10 cellular contexts compared by ENCODE assay signal in the genomic region with DNA sequence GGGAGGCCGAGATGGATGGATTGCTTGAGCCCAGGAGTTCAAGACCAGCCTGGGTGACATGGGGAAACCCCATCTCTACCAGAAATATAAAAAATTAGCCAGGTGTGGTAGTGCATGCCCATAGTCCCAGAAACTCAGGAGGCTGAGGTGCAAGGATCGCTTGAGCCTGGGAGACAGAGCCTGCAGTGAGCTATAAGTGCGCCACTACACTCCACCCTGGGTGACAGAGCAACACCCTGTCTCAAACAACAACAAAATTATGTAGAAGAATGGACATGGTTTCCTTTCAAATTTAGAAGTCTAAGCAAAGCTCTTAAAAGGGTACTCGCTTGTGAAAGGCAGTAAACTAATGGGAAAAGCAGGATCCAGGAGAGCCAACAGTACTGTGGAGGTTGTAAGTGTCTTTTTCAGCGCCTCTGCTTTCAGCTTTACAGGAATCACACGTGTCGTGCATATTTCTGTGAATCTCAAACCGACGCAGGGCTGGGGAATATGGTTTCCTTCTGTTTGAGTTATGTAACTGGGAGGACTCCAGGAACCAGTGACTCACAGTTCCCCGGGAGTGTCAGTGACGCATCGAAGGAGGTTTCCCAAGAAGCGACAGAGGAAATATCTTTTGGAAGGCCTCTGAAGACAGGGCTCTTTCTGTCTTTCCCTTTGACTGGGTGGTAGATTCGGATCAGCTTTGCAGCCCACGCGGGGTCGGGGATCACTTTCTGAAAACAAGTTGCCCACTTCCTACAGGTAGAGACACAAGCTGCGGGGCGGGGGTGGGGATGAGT. TPM values are rescaled to one million over a fixed set of nuclear protein-coding genes. Genes with fewer than 3 reads are reported as not detected.
A peak's percentile ranks its signal among the peaks of the same experiment; 100 is the strongest.
DNase-seq lines count a peak whose midpoint lies in the region; ATAC-seq and TF ChIP-seq lines count a peak whose summit lies in the region.
"Not testable (repeated sequence)": the region's sequence is repeated elsewhere in the genome, so short reads cannot be mapped to it uniquely, and the experiment has no call there.
"Had no signal": no experiment of that assay in that cellular context is flagged by ENCODE, and none has a peak within 500 bp of the region (broad histone marks: within the 10 kb centered on the region; RNA-seq: fewer than 3 reads in every experiment).

No MANE protein-coding gene starts in this region.

- not testable (repeated sequence) for H3K36me3 Mint-ChIP-seq in Caco-2 (ENCODE audit: insufficient read depth, unreplicated experiment); activated naive CD8-positive, alpha-beta T cell treated with anti-CD3 and anti-CD28 coated beads, Interleukin-2, amount 10 ng/mL, durations not matched to agents 7 days and 5 days

- H3K4me3 Mint-ChIP-seq in Caco-2 (ENCODE audit: unreplicated experiment): peak overlapping the region; percentile 61
- H3K4me3 Mint-ChIP-seq in activated naive CD8-positive, alpha-beta T cell treated with anti-CD3 and anti-CD28 coated beads, Interleukin-2, amount 10 ng/mL, durations not matched to agents 7 days and 5 days: peak overlapping the region; percentile 63

- H3K9me3 ChIP-seq in Caco-2; esophagus (ENCODE audit: control insufficient read depth in 2 of 2, insufficient read depth in 1 of 2, low read depth in 1 of 2, low read length in 1 of 2): not testable (repeated sequence)

- not testable (repeated sequence) for H3K36me3 ChIP-seq in Caco-2 (ENCODE audit: control insufficient read depth, insufficient read depth, low read length); esophagus (ENCODE audit: control insufficient read depth in 2 of 2, insufficient read depth in 2 of 2, low read length in 1 of 2)

- BruUV-seq in Caco-2 (replicated peaks; lab: Mats Ljungman, UMichigan): TSS peak; percentile 98

- CTCF ChIA-PET in Caco-2 (lab: Charles Lee): not testable (repeated sequence)

- H3K4me3 ChIP-seq in Caco-2 (ENCODE audit: low read depth, low read length); NB4 (ENCODE audit: low read depth, low read length); esophagus (ENCODE audit: low read depth in 1 of 2, low read length in 2 of 2); skeletal muscle cell (ENCODE audit: low read depth, low read length): not testable (repeated sequence)

- peak; percentile 63 to 77 for DNase-seq in Caco-2
- peak; percentile 91 for DNase-seq in NB4 (ENCODE audit: low read depth)
- DNase-seq in activated CD4-positive, alpha-beta T cell treated with anti-CD3 and anti-CD28 coated beads for 24 hours (ENCODE audit: low read depth in 2 of 2): peak; percentile 14 to 44
- DNase-seq in activated naive CD8-positive, alpha-beta T cell treated with anti-CD3 and anti-CD28 coated beads, Interleukin-2, amount 10 ng/mL, durations not matched to agents 7 days and 5 days; left lobe of liver (ENCODE audit: low spot score): not testable (repeated sequence)
- peak; percentile 57 for DNase-seq in skeletal muscle cell (ENCODE audit: low read depth)
- peak; percentile 53 for DNase-seq in superior temporal gyrus (ENCODE audit: extremely low spot score)

- H3K27ac Mint-ChIP-seq in Caco-2 (ENCODE audit: unreplicated experiment): peak overlapping the region; percentile 67
- H3K27ac Mint-ChIP-seq in activated naive CD8-positive, alpha-beta T cell treated with anti-CD3 and anti-CD28 coated beads, Interleukin-2, amount 10 ng/mL, durations not matched to agents 7 days and 5 days: peak overlapping the region; percentile 94

- peak overlapping the region; percentile 47 to 76 for H3K27ac ChIP-seq in esophagus (ENCODE audit: low read depth in 2 of 2, low read length in 1 of 2)

- peak; percentile 5 for ATAC-seq in activated naive CD8-positive, alpha-beta T cell treated with anti-CD3 and anti-CD28 coated beads, Interleukin-2, amount 10 ng/mL, durations not matched to agents 7 days and 5 days (ENCODE audit: low read depth)
- peak; percentile 41 for ATAC-seq in left lobe of liver

- TF ChIP-seq CTCF in Caco-2 (IDR thresholded peaks at IDR 0.05; ENCODE audit: insufficient read depth in 1 of 2, low read depth in 1 of 2, low read length in 1 of 2, severe bottlenecking in 1 of 2, unreplicated experiment in 1 of 2); NB4 (IDR thresholded peaks at IDR 0.05; ENCODE audit: low read depth, low read length): not testable (repeated sequence)

- 29 to 39% methylated on average over 13 to 15 of the region's 19 CpGs for WGBS in esophagus, 2 donors

- H3K27me3 Mint-ChIP-seq in Caco-2 (ENCODE audit: insufficient read depth, unreplicated experiment); activated naive CD8-positive, alpha-beta T cell treated with anti-CD3 and anti-CD28 coated beads, Interleukin-2, amount 10 ng/mL, durations not matched to agents 7 days and 5 days: not testable (repeated sequence)

- not testable (repeated sequence) for H3K27me3 ChIP-seq in Caco-2 (replicated peaks; ENCODE audit: control insufficient read depth, insufficient read depth, low read length); esophagus (ENCODE audit: control insufficient read depth in 1 of 2, insufficient read depth in 2 of 2, low read length in 2 of 2)

- intact Hi-C loops in Caco-2 (cut with micrococcal nuclease; ENCODE audit: unreplicated experiment): not testable (repeated sequence)

- H3K4me1 ChIP-seq in Caco-2; esophagus (ENCODE audit: control insufficient read depth in 2 of 2, insufficient read depth in 2 of 2, low read length in 1 of 2): not testable (repeated sequence)

- not testable (repeated sequence) for TF ChIP-seq POLR2A in NB4 (IDR thresholded peaks at IDR 0.05; ENCODE audit: extremely low read depth, insufficient read length)

- POLR2A ChIA-PET in Caco-2 (lab: Charles Lee): not testable (repeated sequence)
- POLR2A ChIA-PET in activated naive CD8-positive, alpha-beta T cell treated with anti-CD3 and anti-CD28 coated beads, Interleukin-2, amount 10 ng/mL, durations not matched to agents 7 days and 5 days (lab: Charles Lee): interaction anchor here (1.1 to 1.6 kb wide), 2 partner anchors 11 to 13 kb away, joined by 3 to 9 read pairs; no protein-coding TSS in a partner anchor

- H3K4me1 Mint-ChIP-seq in Caco-2 (ENCODE audit: low read depth, unreplicated experiment): peaks cover 13% of the 10 kb centered on the region
- peaks cover 62% of the 10 kb centered on the region for H3K4me1 Mint-ChIP-seq in activated naive CD8-positive, alpha-beta T cell treated with anti-CD3 and anti-CD28 coated beads, Interleukin-2, amount 10 ng/mL, durations not matched to agents 7 days and 5 days

- H3K9me3 Mint-ChIP-seq in Caco-2 (ENCODE audit: unreplicated experiment); activated naive CD8-positive, alpha-beta T cell treated with anti-CD3 and anti-CD28 coated beads, Interleukin-2, amount 10 ng/mL, durations not matched to agents 7 days and 5 days: not testable (repeated sequence)

RNA-seq across cellular contexts. Expression of a gene that starts 24.6 kb away (rescaled TPM):
- 9.1 and 10.0 TPM in 2 replicates for total RNA-seq in Caco-2 (2022)
- total RNA-seq in activated naive CD8-positive, alpha-beta T cell treated with anti-CD3 and anti-CD28 coated beads, Interleukin-2, amount 10 ng/mL, durations not matched to agents 7 days and 5 days: 100 to 1,000 TPM; 475 to 483 TPM
- 1 to 10 TPM; 1.6 to 1.7 TPM for polyA plus RNA-seq in esophagus
- total RNA-seq in left lobe of liver: 0.45 TPM
- total RNA-seq: activated B cell treated with CpG ODN at 0.5 μM for 24 hours, frontal cortex had no signal

RNA-seq across cellular contexts. Expression of a gene that starts 46.4 kb away (rescaled TPM):
- total RNA-seq in Caco-2 (2022): 1.5 and 1.6 TPM in 2 replicates
- 100 to 1,000 TPM; 666 to 683 TPM for total RNA-seq in activated naive CD8-positive, alpha-beta T cell treated with anti-CD3 and anti-CD28 coated beads, Interleukin-2, amount 10 ng/mL, durations not matched to agents 7 days and 5 days
- polyA plus RNA-seq in esophagus: 1 to 10 TPM; 3.5 to 4.2 TPM
- 0.81 TPM for total RNA-seq in left lobe of liver

Comparison
In these comparisons a context has a peak if more than half of its experiments do, and no peak if none do; other contexts are left out.
1. RNA of a gene that starts 24.6 kb away (total RNA-seq): 475 to 483 TPM in activated naive CD8-positive, alpha-beta T cell treated with anti-CD3 and anti-CD28 coated beads, Interleukin-2, amount 10 ng/mL, durations not matched to agents 7 days and 5 days; 9.1 to 10.0 TPM in Caco-2 and 0.45 TPM in left lobe of liver (single experiment); every median in the first group is over 10 times any median in the second.
2. RNA of a gene that starts 46.4 kb away (total RNA-seq): 666 to 683 TPM in activated naive CD8-positive, alpha-beta T cell treated with anti-CD3 and anti-CD28 coated beads, Interleukin-2, amount 10 ng/mL, durations not matched to agents 7 days and 5 days; 1.5 to 1.6 TPM in Caco-2 and 0.81 TPM in left lobe of liver (single experiment); every median in the first group is over 100 times any median in the second.